In genomic region chr1:84103197-84103992, GRCh38 we compare ENCODE assay signal across 8 cellular contexts. TPM values are rescaled to one million over a fixed set of nuclear protein-coding genes. Genes with fewer than 3 reads are reported as not detected.
DNase-seq lines count a peak whose midpoint lies in the region; ATAC-seq and TF ChIP-seq lines count a peak whose summit lies in the region.

No MANE protein-coding gene starts in this region.

- no peak for TF ChIP-seq RAD21 in SK-N-SH (IDR thresholded peaks at IDR 0.05; ENCODE audit: low read length)

- POLR2A ChIA-PET in SK-N-SH (lab: Yijun Ruan, JAX) = no interaction called here

- H3K9ac ChIP-seq in SK-N-SH = no peak overlapping the region
- no peak overlapping the region for H3K9ac ChIP-seq in trophoblast cell (ENCODE audit: low read length)

- H3K14ac ChIP-seq in trophoblast cell (ENCODE audit: low read length) = no peak overlapping the region

- H3K9me3 Mint-ChIP-seq in activated CD4-positive, alpha-beta T cell treated with anti-CD3 and anti-CD28 coated beads, Interleukin-2, amount 10 ng/mL, durations not matched to agents 24 days and 14 days = no peaks in the 10 kb centered on the region

- H3K4me3 ChIP-seq in SK-N-SH (ENCODE audit: low read depth in 2 of 2, low read length in 1 of 2) (no peak overlapping the region), gastroesophageal sphincter (no peak overlapping the region), trophoblast cell (ENCODE audit: low read depth, low read length) (no peak overlapping the region)

- no peaks in the 10 kb centered on the region for H3K27me3 ChIP-seq in SK-N-SH (ENCODE audit: insufficient read depth)
- no peaks in the 10 kb centered on the region for H3K27me3 ChIP-seq in gastroesophageal sphincter
- no peaks in the 10 kb centered on the region for H3K27me3 ChIP-seq in trophoblast cell (ENCODE audit: insufficient read depth, low read length)

- no peak overlapping the region for H4K91ac ChIP-seq in trophoblast cell (ENCODE audit: low read depth, low read length)

- H3K4me3 Mint-ChIP-seq in activated CD4-positive, alpha-beta T cell treated with anti-CD3 and anti-CD28 coated beads, Interleukin-2, amount 10 ng/mL, durations not matched to agents 24 days and 14 days = no peak overlapping the region

- peak; percentile 86 for ATAC-seq in GM21447 (IDR thresholded peaks at IDR 0.05; ENCODE audit: unreplicated experiment)
- peak; percentile 94 for ATAC-seq in gastroesophageal sphincter

- H4K20me1 ChIP-seq in SK-N-SH (ENCODE audit: insufficient read depth) = no peaks in the 10 kb centered on the region

- H2BK120ac ChIP-seq in trophoblast cell (ENCODE audit: insufficient read depth, low read length, poor library complexity) = peak overlapping the region; percentile 48

- peaks cover 12% of the 10 kb centered on the region; the same call in 1 of the 2 replicates for H3K79me2 ChIP-seq in SK-N-SH (ENCODE audit: insufficient read depth)
- H3K79me2 ChIP-seq in trophoblast cell (ENCODE audit: control insufficient read depth, insufficient read depth, low read length, poor library complexity) = no peaks in the 10 kb centered on the region

- no peaks in the 10 kb centered on the region for H3K36me3 Mint-ChIP-seq in activated CD4-positive, alpha-beta T cell treated with anti-CD3 and anti-CD28 coated beads, Interleukin-2, amount 10 ng/mL, durations not matched to agents 24 days and 14 days (ENCODE audit: low read depth)

- H3K23ac ChIP-seq in trophoblast cell (ENCODE audit: low read length) = no peak overlapping the region

- DNase-seq in EH (ENCODE audit: low read depth) (peak; percentile 90), HT1080 (ENCODE audit: low read depth) (peak; percentile 82), SK-N-SH (no peak), trophoblast cell (peak; percentile 13 to 45)
- no peak for DNase-seq in activated CD4-positive, alpha-beta T cell treated with anti-CD3 and anti-CD28 coated beads, Interleukin-2, amount 10 ng/mL, durations not matched to agents 24 days and 14 days
- no peak for DNase-seq in activated CD4-positive, CD25-positive, alpha-beta regulatory T cell (lab: John Stamatoyannopoulos, UW)

- 64% methylated on average over 3 of the region's 3 CpGs for WGBS in SK-N-SH (ENCODE audit: low lambda C conversion rate)
- WGBS in gastroesophageal sphincter (ENCODE audit: low coverage in 1 of 2), 2 donors = 14 to 47% methylated on average over 1 to 2 of the region's 3 CpGs
- WGBS in trophoblast cell (ENCODE audit: extremely low coverage, insufficient coverage, insufficient read length) = no CpG with 5 or more reads among the region's 3 CpGs

- peak overlapping the region; percentile 80 for H3K18ac ChIP-seq in trophoblast cell (ENCODE audit: low read length)

- peak overlapping the region; percentile 88 for H2BK12ac ChIP-seq in trophoblast cell (ENCODE audit: low read length)

- H2AFZ ChIP-seq in SK-N-SH (ENCODE audit: low read depth) (no peak overlapping the region), trophoblast cell (ENCODE audit: insufficient read depth, low read length, poor library complexity) (no peak overlapping the region)

- no peak overlapping the region for H2AK5ac ChIP-seq in trophoblast cell (ENCODE audit: low read length)

- TF ChIP-seq CTCF in SK-N-SH (IDR thresholded peaks at IDR 0.05) (no peak), gastroesophageal sphincter (IDR thresholded peaks at IDR 0.05) (no peak)

- H3K4ac ChIP-seq in trophoblast cell (ENCODE audit: low read depth, low read length) = no peak overlapping the region

- peak in 1 of 2 experiments; percentile 66; a peak in 1 of 4 replicates for TF ChIP-seq EP300 in SK-N-SH (IDR thresholded peaks at IDR 0.05; ENCODE audit: borderline replicate concordance in 1 of 2, low read depth in 1 of 2, low read length in 1 of 2)
- no peak for TF ChIP-seq EP300 in gastroesophageal sphincter (IDR thresholded peaks at IDR 0.05)

- H3K27ac Mint-ChIP-seq in activated CD4-positive, alpha-beta T cell treated with anti-CD3 and anti-CD28 coated beads, Interleukin-2, amount 10 ng/mL, durations not matched to agents 24 days and 14 days = no peak overlapping the region

- peak overlapping the region; percentile 82 for H2BK5ac ChIP-seq in trophoblast cell (ENCODE audit: low read depth, low read length, poor library complexity)

- intact Hi-C loops in activated CD4-positive, alpha-beta T cell treated with anti-CD3 and anti-CD28 coated beads, Interleukin-2, amount 10 ng/mL, durations not matched to agents 24 days and 14 days (cut with micrococcal nuclease) = no loop called here

- no peak for TF ChIP-seq POLR2A in gastroesophageal sphincter (IDR thresholded peaks at IDR 0.05)

- H3F3A ChIP-seq in SK-N-SH (replicated peaks; ENCODE audit: insufficient read depth) = peaks cover 17% of the 10 kb centered on the region

- no peaks in the 10 kb centered on the region for H3K9me2 ChIP-seq in SK-N-SH

- no peak overlapping the region for H4K8ac ChIP-seq in trophoblast cell (ENCODE audit: low read depth, low read length)

- H3K27me3 Mint-ChIP-seq in activated CD4-positive, alpha-beta T cell treated with anti-CD3 and anti-CD28 coated beads, Interleukin-2, amount 10 ng/mL, durations not matched to agents 24 days and 14 days = no peaks in the 10 kb centered on the region

- H3K9me3 ChIP-seq in SK-N-SH (no peaks in the 10 kb centered on the region), gastroesophageal sphincter (no peaks in the 10 kb centered on the region), trophoblast cell (ENCODE audit: insufficient read depth, low read depth, low read length) (no peaks in the 10 kb centered on the region)

- H3K4me1 Mint-ChIP-seq in activated CD4-positive, alpha-beta T cell treated with anti-CD3 and anti-CD28 coated beads, Interleukin-2, amount 10 ng/mL, durations not matched to agents 24 days and 14 days = peaks cover 4% of the 10 kb centered on the region

- peaks cover 0 to 4% of the 10 kb centered on the region in 2 experiments for H3K36me3 ChIP-seq in SK-N-SH (replicated peaks in 1 of 2; ENCODE audit: control insufficient read depth in 1 of 2, insufficient read depth in 2 of 2, low read length in 1 of 2)
- H3K36me3 ChIP-seq in gastroesophageal sphincter = no peaks in the 10 kb centered on the region
- no peaks in the 10 kb centered on the region for H3K36me3 ChIP-seq in trophoblast cell (ENCODE audit: control insufficient read depth in 1 of 2, insufficient read depth in 2 of 2, low read length in 2 of 2)

- peaks cover 5% of the 10 kb centered on the region for H3K79me1 ChIP-seq in trophoblast cell (ENCODE audit: low read length)

- H3K4me1 ChIP-seq in SK-N-SH (ENCODE audit: control insufficient read depth in 1 of 2, insufficient read depth in 2 of 2, low read depth in 1 of 2, low read length in 1 of 2) = peaks cover 4 to 13% of the 10 kb centered on the region in 2 experiments; a peak in 3 of 4 replicates
- H3K4me1 ChIP-seq in gastroesophageal sphincter = peaks cover 0 to 18% (median 10%) of the 10 kb centered on the region in 3 donors
- H3K4me1 ChIP-seq in trophoblast cell (ENCODE audit: control insufficient read depth in 1 of 2, insufficient read depth in 2 of 2, low read length in 2 of 2) = peaks cover 3 to 4% of the 10 kb centered on the region in 2 experiments

- H3K4me2 ChIP-seq in SK-N-SH (0 out of 2 replicates have a peak overlapping the region, but pooled peaks have one; percentile 5), trophoblast cell (ENCODE audit: low read length) (no peak overlapping the region)

- peak overlapping the region; percentile 56 to 62 for H3K27ac ChIP-seq in SK-N-SH (ENCODE audit: low read depth in 2 of 2, low read length in 1 of 2)
- peak overlapping the region in 3 of 4 donors; percentile 24 to 53 (median 28) for H3K27ac ChIP-seq in gastroesophageal sphincter
- peak overlapping the region; percentile 75 for H3K27ac ChIP-seq in trophoblast cell (ENCODE audit: low read depth, low read length)

- CTCF ChIA-PET in SK-N-SH (lab: Yijun Ruan, JAX) = interaction anchor here (0.9 kb wide), 1 partner anchor 16 kb away, joined by 3 read pairs; no protein-coding TSS in a partner anchor

- no peak overlapping the region for H4K12ac ChIP-seq in trophoblast cell (ENCODE audit: low read depth, low read length)

TF ChIP-seq in SK-N-SH, 30 proteins besides CTCF, POLR2A, EP300 and RAD21 (continues in another document):
- TF ChIP-seq, protein P1, sequence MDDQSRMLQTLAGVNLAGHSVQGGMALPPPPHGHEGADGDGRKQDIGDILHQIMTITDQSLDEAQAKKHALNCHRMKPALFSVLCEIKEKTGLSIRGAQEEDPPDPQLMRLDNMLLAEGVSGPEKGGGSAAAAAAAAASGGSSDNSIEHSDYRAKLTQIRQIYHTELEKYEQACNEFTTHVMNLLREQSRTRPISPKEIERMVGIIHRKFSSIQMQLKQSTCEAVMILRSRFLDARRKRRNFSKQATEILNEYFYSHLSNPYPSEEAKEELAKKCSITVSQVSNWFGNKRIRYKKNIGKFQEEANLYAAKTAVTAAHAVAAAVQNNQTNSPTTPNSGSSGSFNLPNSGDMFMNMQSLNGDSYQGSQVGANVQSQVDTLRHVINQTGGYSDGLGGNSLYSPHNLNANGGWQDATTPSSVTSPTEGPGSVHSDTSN (IDR thresholded peaks at IDR 0.05) = peak; percentile 88
- TF ChIP-seq SMC3 (IDR thresholded peaks at IDR 0.05; ENCODE audit: low read depth, low read length) (no peak), TCF12 (IDR thresholded peaks at IDR 0.05) (peak; percentile 83), TEAD4 (IDR thresholded peaks at IDR 0.05; ENCODE audit: borderline replicate concordance, insufficient read depth) (peak; percentile 48; the same call in 1 of the 2 replicates), GABPA (IDR thresholded peaks at IDR 0.05; ENCODE audit: low read depth) (no peak), ELF1 (IDR thresholded peaks at IDR 0.05) (no peak), YY1 (IDR thresholded peaks at IDR 0.05; ENCODE audit: low read depth) (no peak), GATA2 (CRISPR knock-in tag; IDR thresholded peaks at IDR 0.05) (no peak)
- TF ChIP-seq, protein P2, sequence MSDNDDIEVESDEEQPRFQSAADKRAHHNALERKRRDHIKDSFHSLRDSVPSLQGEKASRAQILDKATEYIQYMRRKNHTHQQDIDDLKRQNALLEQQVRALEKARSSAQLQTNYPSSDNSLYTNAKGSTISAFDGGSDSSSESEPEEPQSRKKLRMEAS (IDR thresholded peaks at IDR 0.05; ENCODE audit: low read depth) = peak; percentile 42; the same call in 1 of the 2 replicates

RNA-seq across cellular contexts. Expression of gene PRKACB, which starts 40.7 kb away (rescaled TPM):
- total RNA-seq in HT1080 (2014; rRNA removed; shearing (Covaris generic)) = 6.0 and 8.8 TPM in 2 replicates
- polyA plus RNA-seq in HT1080 (2015; cell fraction: cytosol; rRNA removed) = 7.7 and 12.3 TPM in 2 replicates
- polyA plus RNA-seq in HT1080 (2015; cell fraction: nucleus; rRNA removed) = 10.1 and 10.2 TPM in 2 replicates
- polyA plus RNA-seq in SK-N-SH (2012; rRNA removed) = 7.5 and 9.9 TPM in 2 replicates
- 15.7 and 18.0 TPM in 2 replicates for polyA plus RNA-seq in SK-N-SH (2012; cell fraction: cytosol; rRNA removed)
- 3.7 and 11.3 TPM in 2 replicates for polyA plus RNA-seq in SK-N-SH (2012; cell fraction: nucleus; rRNA removed)
- total RNA-seq in gastroesophageal sphincter = 10 to 100 TPM; 37.4 to 57.7 (median 50.9) TPM
- polyA plus RNA-seq in trophoblast cell (2013) = 13.4 and 13.6 TPM in 2 replicates
- total RNA-seq in activated CD4-positive, alpha-beta T cell treated with anti-CD3 and anti-CD28 coated beads, Interleukin-2, amount 10 ng/mL, durations not matched to agents 24 days and 14 days = 19.1 and 19.3 TPM in 2 replicates

Comparison
In these comparisons a context has a peak if more than half of its experiments do, and no peak if none do; other contexts are left out.
1. DNase-seq: peak in EH (single experiment), HT1080 (single experiment) and trophoblast cell (2 of 2); none in SK-N-SH (single experiment), activated CD4-positive, alpha-beta T cell treated with anti-CD3 and anti-CD28 coated beads, Interleukin-2, amount 10 ng/mL, durations not matched to agents 24 days and 14 days (single experiment) and activated CD4-positive, CD25-positive, alpha-beta regulatory T cell (0 of 4).
2. Peak in every context shown above with its lines, with median percentiles within 50 percentile points of each other: H3K27ac ChIP-seq.